Comparison of ENCODE assay signal across 24 cellular contexts in genomic region chr13:101331731-101332130, GRCh38.
DNase-seq lines count a peak whose midpoint lies in the region; ATAC-seq and TF ChIP-seq lines count a peak whose summit lies in the region.
"Had no signal": no experiment of that assay in that cellular context is flagged by ENCODE, and none has a peak within 500 bp of the region (broad histone marks: within the 10 kb centered on the region; RNA-seq: fewer than 3 reads in every experiment).

No MANE protein-coding gene starts in this region.

- TF ChIP-seq POLR2A in NB4 (IDR thresholded peaks at IDR 0.05; ENCODE audit: extremely low read depth, insufficient read length) (no peak), GM18505 (IDR thresholded peaks at IDR 0.05; ENCODE audit: borderline replicate concordance, extremely low read depth, insufficient read depth, insufficient read length) (no peak)

- ATAC-seq in GM18505 (IDR thresholded peaks at IDR 0.05; ENCODE audit: unreplicated experiment), result no peak
- ATAC-seq: HepG2, K562 had no signal

- DNase-seq in NCI-H2171 treated with DMSO at 0.1 percent for 48 hours (lab: John Stamatoyannopoulos, UW) (peak; percentile 7), NCI-H2171 (lab: John Stamatoyannopoulos, UW) (no peak), NB4 (ENCODE audit: low read depth) (peak; percentile 30), myocyte (ENCODE audit: low read depth) (peak; percentile 67), NOMO-1 treated with dmso at 0.1 percent for 144 hours (lab: John Stamatoyannopoulos, UW; ENCODE audit: unreplicated experiment) (no peak), HK-2 (ENCODE audit: unreplicated experiment) (no peak)
- no peak for DNase-seq in activated CD8-positive, alpha-beta memory T cell treated with anti-CD3 and anti-CD28 coated beads, Interleukin-2, amount 50 U/mL, for 4 hours
- DNase-seq: 8988T, DMS153, DND-41, HCEC 1CT, MM.1S, NCI-H1105 treated with DMSO at 0.1 percent for 48 hours, NCI-H146, NCI-H1930, NCI-H2107, NCI-H446 treated with DMSO at 0.1 percent for 48 hours, NCI-H526, SIG-M5, SK-N-SH, SW 1271 had no signal

- TF ChIP-seq CTCF in NB4 (IDR thresholded peaks at IDR 0.05; ENCODE audit: low read depth, low read length), result no peak

- H3K4me3 ChIP-seq in NB4 (ENCODE audit: low read depth, low read length), result no peak overlapping the region
- H3K4me3 ChIP-seq: K562 had no signal

Comparison
In these comparisons a context has a peak if more than half of its experiments do, and no peak if none do; other contexts are left out.
1. DNase-seq: peak in NCI-H2171 treated with DMSO at 0.1 percent for 48 hours (single experiment), NB4 (single experiment) and myocyte (single experiment); none in NCI-H2171 (single experiment), activated CD8-positive, alpha-beta memory T cell treated with anti-CD3 and anti-CD28 coated beads, Interleukin-2, amount 50 U/mL, for 4 hours (single experiment), NOMO-1 treated with dmso at 0.1 percent for 144 hours (single experiment) and HK-2 (single experiment).